18 cellular contexts compared by ENCODE assay signal in genomic region chr22:49035818-49036457, GRCh38.
DNase-seq lines count a peak whose midpoint lies in the region; ATAC-seq and TF ChIP-seq lines count a peak whose summit lies in the region.
"Had no signal": no experiment of that assay in that cellular context is flagged by ENCODE, and none has a peak within 500 bp of the region (broad histone marks: within the 10 kb centered on the region; RNA-seq: fewer than 3 reads in every experiment).

No MANE protein-coding gene starts in this region.

- TF ChIP-seq CTCF in endodermal cell (conservative IDR thresholded peaks at IDR 0.05) (peak; percentile 14), osteoblast (IDR thresholded peaks at IDR 0.05; ENCODE audit: extremely low read depth, low read depth, low read length) (no peak), spleen (IDR thresholded peaks at IDR 0.05 in 8 of 11, conservative IDR thresholded peaks at IDR 0.05 in 3 of 11) (no peak), natural killer cell (IDR thresholded peaks at IDR 0.05) (no peak)

- H3K27me3 ChIP-seq in endodermal cell (ENCODE audit: control insufficient read depth, insufficient read depth, low read length, poor library complexity, severe bottlenecking) (no peaks in the 10 kb centered on the region), osteoblast (ENCODE audit: insufficient read depth, low read length) (no peaks in the 10 kb centered on the region), spleen (replicated peaks in 1 of 7) (peaks cover 0 to 51% (median 0%) of the 10 kb centered on the region in 7 donors), Karpas-422 (ENCODE audit: low read length) (no peaks in the 10 kb centered on the region)

- H3K27ac Mint-ChIP-seq in endodermal cell (no peak overlapping the region), natural killer cell (no peak overlapping the region)
- H3K27ac Mint-ChIP-seq: CD4-positive, alpha-beta T cell; GM23338; HFFc6 had no signal

- H4K20me1 ChIP-seq in osteoblast (ENCODE audit: insufficient read depth, low read length) (no peaks in the 10 kb centered on the region), Karpas-422 (ENCODE audit: insufficient read depth, low read depth, low read length) (no peaks in the 10 kb centered on the region)

- H3K4me1 Mint-ChIP-seq in endodermal cell (no peaks in the 10 kb centered on the region), natural killer cell (no peaks in the 10 kb centered on the region)

- 88 to 89% methylated on average over 17 to 23 of the region's 23 CpGs for WGBS in endodermal cell (ENCODE audit: insufficient coverage in 1 of 2, insufficient read length in 1 of 2), 2 experiments
- 69 to 79% (median 76%) methylated on average over 13 to 23 of the region's 23 CpGs for WGBS in spleen, 5 donors

- TF ChIP-seq POLR2A in spleen (IDR thresholded peaks at IDR 0.05), result no peak

- ATAC-seq in left cardiac atrium (peak; percentile 78 to 84), left ventricle myocardium superior (no peak), natural killer cell (no peak), HG02763 (IDR thresholded peaks at IDR 0.05; ENCODE audit: unreplicated experiment) (no peak)
- ATAC-seq: A549, GM23338, HCT116 had no signal

- H3K4me2 ChIP-seq in osteoblast (ENCODE audit: insufficient read depth, low read length), result no peak overlapping the region
- H3K4me2 ChIP-seq in Karpas-422 (ENCODE audit: low read depth, low read length, poor library complexity, severe bottlenecking), result no peak overlapping the region
- H3K4me2 ChIP-seq: A549, GM23338 had no signal

- H3K36me3 Mint-ChIP-seq in endodermal cell (ENCODE audit: low read depth) (no peaks in the 10 kb centered on the region), natural killer cell (no peaks in the 10 kb centered on the region)

- H3K4me3 ChIP-seq in endodermal cell (ENCODE audit: low read length), result no peak overlapping the region
- no peak overlapping the region for H3K4me3 ChIP-seq in osteoblast (ENCODE audit: insufficient read depth, low read length)
- H3K4me3 ChIP-seq in spleen, result no peak overlapping the region
- no peak overlapping the region for H3K4me3 ChIP-seq in Karpas-422 (ENCODE audit: low read length)
- H3K4me3 ChIP-seq: A549, GM23338 had no signal

- H3K9me3 Mint-ChIP-seq in endodermal cell (no peaks in the 10 kb centered on the region), natural killer cell (peaks cover 4 to 5% of the 10 kb centered on the region in 2 donors)
- H3K9me3 Mint-ChIP-seq: CD4-positive, alpha-beta T cell had no signal

- H3K9me2 ChIP-seq in Karpas-422 (replicated peaks; ENCODE audit: insufficient read depth, low read length), result no peaks in the 10 kb centered on the region

- no peaks in the 10 kb centered on the region for H3K27me3 Mint-ChIP-seq in endodermal cell (ENCODE audit: insufficient read depth)
- H3K27me3 Mint-ChIP-seq in natural killer cell (ENCODE audit: low read depth in 2 of 2), result peaks cover 0 to 6% of the 10 kb centered on the region in 2 donors
- H3K27me3 Mint-ChIP-seq: CD4-positive, alpha-beta T cell had no signal

- no peaks in the 10 kb centered on the region for H3K79me2 ChIP-seq in osteoblast (ENCODE audit: insufficient read depth, low read length)
- no peaks in the 10 kb centered on the region for H3K79me2 ChIP-seq in Karpas-422 (ENCODE audit: low read length)

- DNase-seq in left cardiac atrium (peak; percentile 48), left ventricle myocardium superior (no peak), endodermal cell (no peak), osteoblast (ENCODE audit: insufficient read length, low spot score, missing footprints) (peak; percentile 58), spleen (peak; percentile 59), natural killer cell (no peak), Karpas-422 (no peak)
- DNase-seq: AML-193; CD4-positive, alpha-beta T cell; DMS79; GDM1; HFFc6 had no signal

- H3K36me3 ChIP-seq in endodermal cell (ENCODE audit: control insufficient read depth, insufficient read depth, low read length) (no peaks in the 10 kb centered on the region), osteoblast (ENCODE audit: insufficient read depth, low read length) (no peaks in the 10 kb centered on the region), spleen (no peaks in the 10 kb centered on the region), Karpas-422 (ENCODE audit: insufficient read depth, low read length) (no peaks in the 10 kb centered on the region)

- H3K27ac ChIP-seq in endodermal cell (ENCODE audit: low read depth, low read length), result no peak overlapping the region
- H3K27ac ChIP-seq in osteoblast (ENCODE audit: low read depth, low read length), result no peak overlapping the region
- H3K27ac ChIP-seq in spleen, result no peak overlapping the region
- no peak overlapping the region for H3K27ac ChIP-seq in Karpas-422 (ENCODE audit: low read length)
- H3K27ac ChIP-seq: 22Rv1, A549, C4-2B had no signal

- H3K9ac ChIP-seq in endodermal cell (ENCODE audit: extremely low read depth, low read length, poor library complexity, severe bottlenecking) (no peak overlapping the region), Karpas-422 (ENCODE audit: low read length) (no peak overlapping the region)

- H3K4me1 ChIP-seq in endodermal cell (ENCODE audit: control insufficient read depth, insufficient read depth, low read length) (no peaks in the 10 kb centered on the region), osteoblast (ENCODE audit: insufficient read depth, low read length) (no peaks in the 10 kb centered on the region), spleen (no peaks in the 10 kb centered on the region), Karpas-422 (ENCODE audit: low read length) (no peaks in the 10 kb centered on the region)
- H3K4me1 ChIP-seq: A549 had no signal

- H3K9me3 ChIP-seq in endodermal cell (ENCODE audit: control insufficient read depth, low read length), result no peaks in the 10 kb centered on the region
- no peaks in the 10 kb centered on the region for H3K9me3 ChIP-seq in osteoblast (ENCODE audit: low read depth, low read length)
- H3K9me3 ChIP-seq in spleen, result peaks cover 0 to 6% (median 0%) of the 10 kb centered on the region in 8 donors
- no peaks in the 10 kb centered on the region; the same call in 1 of the 2 replicates for H3K9me3 ChIP-seq in Karpas-422 (ENCODE audit: low read length)
- H3K9me3 ChIP-seq: A549 had no signal

- intact Hi-C loops in left cardiac atrium (cut with DNase I) (no loop called here), left ventricle myocardium superior (cut with micrococcal nuclease) (no loop called here), spleen (cut with DNase I; ENCODE audit: low total_unique reads) (no loop called here), natural killer cell (cut with micrococcal nuclease) (no loop called here)

- H3K4me3 Mint-ChIP-seq in endodermal cell, result no peak overlapping the region
- no peak overlapping the region for H3K4me3 Mint-ChIP-seq in natural killer cell
- H3K4me3 Mint-ChIP-seq: CD4-positive, alpha-beta T cell; GM23338; HFFc6 had no signal

- H2AFZ ChIP-seq in osteoblast (ENCODE audit: low read length) (no peak overlapping the region), Karpas-422 (ENCODE audit: low read length) (no peak overlapping the region)
- H2AFZ ChIP-seq: GM23338 had no signal

Comparison
In these comparisons a context has a peak if more than half of its experiments do, and no peak if none do; other contexts are left out.
1. ATAC-seq: peak in left cardiac atrium (2 of 2); none in left ventricle myocardium superior (single experiment), natural killer cell (0 of 3) and HG02763 (single experiment).
2. DNase-seq: peak in left cardiac atrium (single experiment), osteoblast (single experiment) and spleen (single experiment); none in left ventricle myocardium superior (single experiment), endodermal cell (single experiment), natural killer cell (single experiment) and Karpas-422 (single experiment).